ENCODE assay signal across 21 cellular contexts in genomic region chr3:131973731-131974130, GRCh38.
"Had no signal": no experiment of that assay in that cellular context is flagged by ENCODE, and none has a peak within 500 bp of the region (broad histone marks: within the 10 kb centered on the region; RNA-seq: fewer than 3 reads in every experiment).

No MANE protein-coding gene starts in this region.

- H3K27ac Mint-ChIP-seq: activated B cell treated with CpG ODN at 0.5 μM for 24 hours; activated CD4-positive, alpha-beta T cell treated with anti-CD3 and anti-CD28 coated beads, Interleukin-2, amount 10 ng/mL, durations not matched to agents 24 days and 14 days; activated CD8-positive, alpha-beta T cell treated with anti-CD3 and anti-CD28 coated beads, Interleukin-2, amount 10 ng/mL, durations not matched to agents 7 days and 5 days; activated naive CD4-positive, alpha-beta T cell treated with anti-CD3 and anti-CD28 coated beads, Interleukin-2, amount 50 U/mL, for 72 hours; natural killer cell had no signal

- FAIRE-seq: keratinocyte had no signal

- ATAC-seq: activated CD8-positive, alpha-beta T cell treated with anti-CD3 and anti-CD28 coated beads, Interleukin-2, amount 10 ng/mL, durations not matched to agents 7 days and 5 days; activated naive CD4-positive, alpha-beta T cell treated with anti-CD3 and anti-CD28 coated beads, Interleukin-2, amount 50 U/mL, for 72 hours; natural killer cell had no signal

- H3K9me3 ChIP-seq: breast epithelium, left ventricle myocardium inferior, right atrium auricular region, transverse colon, vagina had no signal

- H3K27ac ChIP-seq: breast epithelium, left ventricle myocardium inferior, right atrium auricular region, transverse colon, vagina had no signal

- H3K4me1 Mint-ChIP-seq: activated B cell treated with CpG ODN at 0.5 μM for 24 hours; activated CD4-positive, alpha-beta T cell treated with anti-CD3 and anti-CD28 coated beads, Interleukin-2, amount 10 ng/mL, durations not matched to agents 24 days and 14 days; natural killer cell had no signal

- H3K9me3 Mint-ChIP-seq: activated B cell treated with CpG ODN at 0.5 μM for 24 hours had no signal

- DNase-seq: activated B cell treated with CpG ODN at 0.5 μM for 24 hours; activated CD4-positive, alpha-beta T cell treated with anti-CD3 and anti-CD28 coated beads, Interleukin-2, amount 10 ng/mL, durations not matched to agents 24 days and 14 days; activated CD8-positive, alpha-beta memory T cell treated with anti-CD3 and anti-CD28 coated beads, Interleukin-2, amount 50 U/mL, for 4 hours; activated CD8-positive, alpha-beta T cell treated with anti-CD3 and anti-CD28 coated beads, Interleukin-2, amount 10 ng/mL, durations not matched to agents 7 days and 5 days; activated effector memory CD4-positive, alpha-beta T cell treated with anti-CD3 and anti-CD28 coated beads, Interleukin-2, amount 50 U/mL, for 16 hours; activated T-cell treated with anti-CD3 and anti-CD28 coated beads, Interleukin-2, amount 50 U/mL, for 48 hours; dermis blood vessel endothelial cell; left ventricle myocardium inferior; natural killer cell; nucleus accumbens; stimulated activated CD4-positive, alpha-beta T cell treated with anti-CD3 and anti-CD28 coated beads, Interleukin-15, amount 100 ng/mL, for 24 hours; stimulated activated CD4-positive, alpha-beta T cell treated with anti-CD3 and anti-CD28 coated beads, Interleukin-4, amount 100 ng/mL, for 1 hour; stimulated activated naive CD4-positive, alpha-beta T cell; substantia nigra; T-helper 2 cell; transverse colon had no signal

- H3K36me3 Mint-ChIP-seq: activated naive CD4-positive, alpha-beta T cell treated with anti-CD3 and anti-CD28 coated beads, Interleukin-2, amount 50 U/mL, for 72 hours; natural killer cell had no signal

- H3K4me3 ChIP-seq: breast epithelium, left ventricle myocardium inferior, right atrium auricular region, transverse colon, vagina had no signal

- H3K27me3 Mint-ChIP-seq: activated B cell treated with CpG ODN at 0.5 μM for 24 hours; activated CD4-positive, alpha-beta T cell treated with anti-CD3 and anti-CD28 coated beads, Interleukin-2, amount 10 ng/mL, durations not matched to agents 24 days and 14 days had no signal

- H3K4me3 Mint-ChIP-seq: activated B cell treated with CpG ODN at 0.5 μM for 24 hours; activated CD4-positive, alpha-beta T cell treated with anti-CD3 and anti-CD28 coated beads, Interleukin-2, amount 10 ng/mL, durations not matched to agents 24 days and 14 days; activated CD8-positive, alpha-beta T cell treated with anti-CD3 and anti-CD28 coated beads, Interleukin-2, amount 10 ng/mL, durations not matched to agents 7 days and 5 days; natural killer cell had no signal

- H3K4me1 ChIP-seq: breast epithelium, transverse colon, vagina had no signal

- H3K27me3 ChIP-seq: breast epithelium, right atrium auricular region, transverse colon, vagina had no signal

- H3K36me3 ChIP-seq: breast epithelium, left ventricle myocardium inferior, right atrium auricular region, transverse colon, vagina had no signal
